In genomic region chr2:136188086-136188485, GRCh38 we compare ENCODE assay signal across 17 cellular contexts.
DNase-seq lines count a peak whose midpoint lies in the region; ATAC-seq lines count a peak whose summit lies in the region.
"Had no signal": no experiment of that assay in that cellular context is flagged by ENCODE, and none has a peak within 500 bp of the region (broad histone marks: within the 10 kb centered on the region; RNA-seq: fewer than 3 reads in every experiment).

No MANE protein-coding gene starts in this region.

- H4K20me1 ChIP-seq in BLaER1: no peaks in the 10 kb centered on the region
- H4K20me1 ChIP-seq: BLaER1 treated with 17β-estradiol and CSF1 and Interleukin-3, amounts not matched to agents 10 nM and 100 nM had no signal

- no peak overlapping the region for H3K23ac ChIP-seq in neuronal stem cell (ENCODE audit: low read depth, low read length, poor library complexity)

- H3K9ac ChIP-seq in BLaER1 (no peak overlapping the region), neuronal stem cell (ENCODE audit: low read depth, low read length, poor library complexity) (no peak overlapping the region)
- H3K9ac ChIP-seq: BLaER1 treated with 17β-estradiol and CSF1 and Interleukin-3, amounts not matched to agents 10 nM and 100 nM; GM23248 had no signal

- no peak overlapping the region; the same call in 1 of the 2 replicates for H3K27ac ChIP-seq in BLaER1
- H3K27ac ChIP-seq in neuronal stem cell (replicated peaks; ENCODE audit: low read length): no peak overlapping the region
- H3K27ac ChIP-seq: 22Rv1; BLaER1 treated with 17β-estradiol and CSF1 and Interleukin-3, amounts not matched to agents 10 nM and 100 nM; GM23248 had no signal

- H2BK12ac ChIP-seq in neuronal stem cell (ENCODE audit: low read length): no peak overlapping the region

- no peaks in the 10 kb centered on the region for H3K27me3 ChIP-seq in BLaER1
- H3K27me3 ChIP-seq in neuronal stem cell (ENCODE audit: control insufficient read depth in 3 of 3, insufficient read depth in 3 of 3, low read depth in 1 of 3, low read length in 3 of 3): no peaks in the 10 kb centered on the region
- H3K27me3 ChIP-seq: BLaER1 treated with 17β-estradiol and CSF1 and Interleukin-3, amounts not matched to agents 10 nM and 100 nM had no signal

- H3K36me3 ChIP-seq in BLaER1: no peaks in the 10 kb centered on the region
- no peaks in the 10 kb centered on the region for H3K36me3 ChIP-seq in neuronal stem cell (replicated peaks in 1 of 2; ENCODE audit: control insufficient read depth in 2 of 2, insufficient read depth in 2 of 2, low read length in 2 of 2)
- H3K36me3 ChIP-seq: BLaER1 treated with 17β-estradiol and CSF1 and Interleukin-3, amounts not matched to agents 10 nM and 100 nM had no signal

- no peak overlapping the region for H2BK15ac ChIP-seq in neuronal stem cell (ENCODE audit: low read length)

- H4K91ac ChIP-seq in neuronal stem cell (ENCODE audit: low read depth, low read length, poor library complexity): no peak overlapping the region

- no peak overlapping the region for H2BK120ac ChIP-seq in neuronal stem cell (ENCODE audit: low read depth, low read length)

- no peak overlapping the region for H2AK5ac ChIP-seq in neuronal stem cell (ENCODE audit: low read depth, low read length)

- H3K4me1 ChIP-seq in BLaER1: peaks cover 42% of the 10 kb centered on the region
- H3K4me1 ChIP-seq in neuronal stem cell (ENCODE audit: control insufficient read depth in 2 of 2, insufficient read depth in 1 of 2, low read depth in 1 of 2, low read length in 2 of 2): peaks cover 3 to 4% of the 10 kb centered on the region in 2 donors

- H3K4ac ChIP-seq in neuronal stem cell (ENCODE audit: low read length): no peak overlapping the region

- DNase-seq in left kidney (ENCODE audit: low read depth, low spot score): peak; percentile 12
- no peak for DNase-seq in neuronal stem cell (ENCODE audit: low spot score)
- DNase-seq in dedifferentiated amniotic fluid mesenchymal stem cell (ENCODE audit: extremely low spot score): no peak
- DNase-seq: CD4-positive, alpha-beta T cell; CD8-positive, alpha-beta memory T cell; DMS 273 treated with DMSO at 0.1 percent for 48 hours; DMS79; EL; GF-D8; GM23248; H7; HCEC 1CT had no signal

- H3K18ac ChIP-seq in neuronal stem cell (ENCODE audit: low read length): peak overlapping the region; percentile 45

- no peak overlapping the region for H2BK5ac ChIP-seq in neuronal stem cell (ENCODE audit: low read length)

- H3K9me3 ChIP-seq in BLaER1 (peaks cover 4% of the 10 kb centered on the region), neuronal stem cell (replicated peaks in 1 of 2; ENCODE audit: control insufficient read depth in 2 of 2, insufficient read depth in 1 of 2, low read depth in 1 of 2, low read length in 2 of 2) (no peaks in the 10 kb centered on the region)

- H3K79me1 ChIP-seq in neuronal stem cell (ENCODE audit: low read depth, low read length): no peaks in the 10 kb centered on the region

- no peak overlapping the region for H4K8ac ChIP-seq in neuronal stem cell (ENCODE audit: low read depth, low read length)

- H2AFZ ChIP-seq in neuronal stem cell (ENCODE audit: low read length): no peak overlapping the region
- H2AFZ ChIP-seq: GM23248 had no signal

- no peak overlapping the region for H3K14ac ChIP-seq in neuronal stem cell (ENCODE audit: low read length)

- H3K4me3 ChIP-seq in BLaER1: no peak overlapping the region
- no peak overlapping the region for H3K4me3 ChIP-seq in neuronal stem cell (ENCODE audit: low read length in 2 of 2)
- H3K4me3 ChIP-seq: BLaER1 treated with 17β-estradiol and CSF1 and Interleukin-3, amounts not matched to agents 10 nM and 100 nM; GM23248 had no signal

- no peak for ATAC-seq in HG02642 (IDR thresholded peaks at IDR 0.05; ENCODE audit: poor library complexity, unreplicated experiment)
- ATAC-seq in GM21515 (IDR thresholded peaks at IDR 0.05; ENCODE audit: unreplicated experiment): no peak

- WGBS in neuronal stem cell (ENCODE audit: extremely low coverage in 2 of 2, insufficient read length in 2 of 2, insufficient replicate concordance in 1 of 2), 2 donors: no CpG with 5 or more reads among the region's 3 CpGs

- peak overlapping the region; percentile 1; the same call in 1 of the 2 replicates for H3K4me2 ChIP-seq in BLaER1
- H3K4me2 ChIP-seq in neuronal stem cell (ENCODE audit: insufficient read depth, low read length, poor library complexity, severe bottlenecking): no peak overlapping the region
